Comparison of ENCODE assay signal across 10 cellular contexts in the genomic region with DNA sequence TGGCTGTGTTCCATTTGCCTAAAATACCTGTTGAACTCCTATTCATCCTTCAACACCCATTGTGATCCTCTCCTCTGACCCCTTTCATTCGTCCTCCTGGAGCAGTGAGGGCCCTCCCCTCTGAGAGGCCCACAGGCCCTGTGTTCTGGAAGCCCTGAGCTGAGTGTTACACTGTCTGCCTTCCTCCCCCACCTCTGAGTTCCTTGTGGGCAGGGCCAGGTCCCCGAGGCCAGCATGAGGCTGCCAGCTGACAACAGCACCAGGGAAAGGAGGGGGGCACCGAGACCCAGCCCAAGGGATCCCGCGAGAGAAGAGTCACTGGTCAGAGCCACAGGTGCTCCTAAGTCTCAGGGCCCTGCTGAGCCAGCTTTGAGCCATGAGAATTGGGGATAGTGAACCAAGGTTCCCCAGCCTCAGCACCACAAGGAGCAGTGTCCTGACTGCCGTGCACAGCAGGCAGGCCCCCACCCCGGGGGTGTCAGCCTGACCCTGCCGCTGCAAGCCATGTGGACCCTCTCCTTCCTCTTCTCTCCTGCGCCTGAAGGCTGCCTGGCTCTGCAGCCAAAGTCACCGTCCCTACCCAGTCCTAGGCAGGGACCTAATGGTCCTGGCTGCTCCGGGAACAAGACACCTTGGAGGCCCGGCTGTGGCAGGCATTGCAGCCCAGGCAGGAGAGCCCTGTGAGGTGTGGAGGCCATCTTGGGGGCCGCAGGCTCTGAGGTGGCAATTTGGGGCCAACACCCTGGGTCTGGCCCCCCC. TPM values are rescaled to one million over a fixed set of nuclear protein-coding genes. Genes with fewer than 3 reads are reported as not detected.
DNase-seq lines count a peak whose midpoint lies in the region; ATAC-seq, FAIRE-seq and TF ChIP-seq lines count a peak whose summit lies in the region.
"Had no signal": no experiment of that assay in that cellular context is flagged by ENCODE, and none has a peak within 500 bp of the region (broad histone marks: within the 10 kb centered on the region; RNA-seq: fewer than 3 reads in every experiment).

No MANE protein-coding gene starts in this region.

- FAIRE-seq in RCC 7860 (lab: Jason Lieb, UNC), result no peak

- ATAC-seq in HG02763 (IDR thresholded peaks at IDR 0.05; ENCODE audit: unreplicated experiment), result no peak

- 69 to 73% methylated on average over 13 of the region's 13 CpGs for whole genome bisulfite sequencing in sigmoid colon, 2 donors

- no peak overlapping the region for H3K27ac Mint-ChIP-seq in activated naive CD8-positive, alpha-beta T cell treated with anti-CD3 and anti-CD28 coated beads for 36 hours

- intact Hi-C loops in head of caudate nucleus (cut with DNase I) (loop anchor here (5.0 kb wide), 1 partner anchor 113 kb away; no protein-coding TSS in a partner anchor), sigmoid colon (cut with DNase I) (no loop called here)

- H3K36me3 Mint-ChIP-seq in activated naive CD8-positive, alpha-beta T cell treated with anti-CD3 and anti-CD28 coated beads for 36 hours, result no peaks in the 10 kb centered on the region

- no peak for TF ChIP-seq POLR2A in sigmoid colon (IDR thresholded peaks at IDR 0.05)

- H3K4me3 Mint-ChIP-seq in activated naive CD8-positive, alpha-beta T cell treated with anti-CD3 and anti-CD28 coated beads for 36 hours, result no peak overlapping the region

- peaks cover 0 to 20% (median 16%) of the 10 kb centered on the region in 4 donors for H3K4me1 ChIP-seq in sigmoid colon

- H3K27ac ChIP-seq in sigmoid colon, result peak overlapping the region in 1 of 4 donors; percentile 72

- no peaks in the 10 kb centered on the region for H3K27me3 ChIP-seq in sigmoid colon

- no peak for TF ChIP-seq EP300 in sigmoid colon (IDR thresholded peaks at IDR 0.05)

- H3K9me3 ChIP-seq in sigmoid colon, result no peaks in the 10 kb centered on the region

- H3K4me1 Mint-ChIP-seq in activated naive CD8-positive, alpha-beta T cell treated with anti-CD3 and anti-CD28 coated beads for 36 hours, result no peaks in the 10 kb centered on the region

- DNase-seq in GM20000 (ENCODE audit: low spot score) (peak; percentile 17), NOMO-1 treated with DMSO at 0.1 percent for 48 hours (lab: John Stamatoyannopoulos, UW; ENCODE audit: unreplicated experiment) (peak; percentile 3), head of caudate nucleus (peak in 27 of 42 donors; percentile 0 to 30 (median 7)), sigmoid colon (peak; percentile 53), RCC 7860 (ENCODE audit: low spot score) (no peak)
- no peak for DNase-seq in activated naive CD8-positive, alpha-beta T cell treated with anti-CD3 and anti-CD28 coated beads for 36 hours
- DNase-seq: amniotic stem cell, mammary epithelial cell, NCI-H748 treated with DMSO at 0.1 percent for 48 hours had no signal

- H3K4me3 ChIP-seq in sigmoid colon, result no peak overlapping the region

- H3K27me3 Mint-ChIP-seq in activated naive CD8-positive, alpha-beta T cell treated with anti-CD3 and anti-CD28 coated beads for 36 hours, result no peaks in the 10 kb centered on the region

- TF ChIP-seq CTCF in GM20000 (IDR thresholded peaks at IDR 0.05; ENCODE audit: extremely low read depth, missing control alignments), result no peak
- TF ChIP-seq CTCF in sigmoid colon (IDR thresholded peaks at IDR 0.05), result no peak

- H3K36me3 ChIP-seq in sigmoid colon, result peaks cover 0 to 4% (median 2%) of the 10 kb centered on the region in 4 donors

- H3K9me3 Mint-ChIP-seq in activated naive CD8-positive, alpha-beta T cell treated with anti-CD3 and anti-CD28 coated beads for 36 hours, result no peaks in the 10 kb centered on the region

RNA-seq across cellular contexts. Expression of gene BEGAIN, which starts 52.5 kb away (rescaled TPM):
- total RNA-seq in sigmoid colon, result 1 to 10 TPM in 1 of 4 donors, under 1 TPM in 3; 0.36 to 1.4 (median 0.59) TPM
- under 1 TPM; 0.46 to 0.90 (median 0.60) TPM for polyA plus RNA-seq in sigmoid colon
- 1 to 10 TPM; 5.9 to 6.6 TPM for total RNA-seq in activated naive CD8-positive, alpha-beta T cell treated with anti-CD3 and anti-CD28 coated beads for 36 hours

Comparison
In these comparisons a context has a peak if more than half of its experiments do, and no peak if none do; other contexts are left out.
1. DNase-seq: peak in GM20000 (single experiment), NOMO-1 treated with DMSO at 0.1 percent for 48 hours (single experiment), head of caudate nucleus (27 of 42) and sigmoid colon (single experiment); none in RCC 7860 (single experiment) and activated naive CD8-positive, alpha-beta T cell treated with anti-CD3 and anti-CD28 coated beads for 36 hours (single experiment).